In genomic region chr6:150759500-150759899, GRCh38 we compare ENCODE assay signal across 32 cellular contexts.
"Had no signal": no experiment of that assay in that cellular context is flagged by ENCODE, and none has a peak within 500 bp of the region (broad histone marks: within the 10 kb centered on the region; RNA-seq: fewer than 3 reads in every experiment).

No MANE protein-coding gene starts in this region.

- H3K27me3 ChIP-seq: body of pancreas, esophagus squamous epithelium, heart right ventricle, left lung, sigmoid colon, stomach, thyroid gland had no signal

- H3K4me3 ChIP-seq: body of pancreas, esophagus squamous epithelium, heart right ventricle, left lung, lung, psoas muscle, sigmoid colon, stomach, thyroid gland had no signal

- H3K27me3 Mint-ChIP-seq: activated CD4-positive, alpha-beta memory T cell treated with anti-CD3 and anti-CD28 coated beads, Interleukin-2, amount 10 ng/mL, durations not matched to agents 7 days and 5 days; activated CD4-positive, alpha-beta T cell treated with anti-CD3 and anti-CD28 coated beads, Interleukin-2, amount 10 ng/mL, durations not matched to agents 7 days and 5 days; activated T-helper 17 cell treated with anti-CD3 and anti-CD28 coated beads, Interleukin-2, amount 50 U/mL, for 72 hours had no signal

- H3K36me3 ChIP-seq: esophagus squamous epithelium, heart right ventricle, left lung, sigmoid colon, stomach, thyroid gland had no signal

- H3K9ac ChIP-seq: parathyroid adenoma had no signal

- ATAC-seq: activated naive CD4-positive, alpha-beta T cell treated with anti-CD3 and anti-CD28 coated beads, Interleukin-2, amount 50 U/mL, for 72 hours; activated T-cell treated with anti-CD3 and anti-CD28 coated beads, Interleukin-2, amount 50 U/mL, for 4 hours; activated T-helper 17 cell treated with anti-CD3 and anti-CD28 coated beads, Interleukin-2, amount 50 U/mL, for 72 hours; body of pancreas; heart right ventricle; left lung; naive thymus-derived CD8-positive, alpha-beta T cell; psoas muscle; stimulated activated effector memory CD8-positive, alpha-beta T cell treated with anti-CD3 and anti-CD28 coated beads, Interleukin-12 subunit alpha, Interleukin-12 subunit beta, amount 100 ng/mL, for 72 hours had no signal

- DNase-seq: activated CD4-positive, alpha-beta memory T cell treated with anti-CD3 and anti-CD28 coated beads, Interleukin-2, amount 10 ng/mL, durations not matched to agents 7 days and 5 days; activated CD4-positive, alpha-beta T cell treated with anti-CD3 and anti-CD28 coated beads for 1 hour; activated CD4-positive, alpha-beta T cell treated with anti-CD3 and anti-CD28 coated beads, Interleukin-2, amount 10 ng/mL, durations not matched to agents 7 days and 5 days; activated CD8-positive, alpha-beta memory T cell treated with anti-CD3 and anti-CD28 coated beads, Interleukin-2, amount 50 U/mL, for 48 hours; activated gamma-delta T cell treated with Interleukin-2 at 50 U/mL for 16 hours; activated T-cell treated with anti-CD3 and anti-CD28 coated beads, Interleukin-2, amount 50 U/mL, for 4 hours; body of pancreas; dermis blood vessel endothelial cell; effector CD4-positive, alpha-beta T cell; esophagus squamous epithelium; foreskin melanocyte; heart right ventricle; kidney glomerular epithelial cell; left lung; naive thymus-derived CD8-positive, alpha-beta T cell; occipital lobe; psoas muscle; sigmoid colon; small intestine; stimulated activated CD4-positive, alpha-beta T cell treated with anti-CD3 and anti-CD28 coated beads, Interleukin-4, amount 100 ng/mL, for 24 hours; stomach; T-helper 9 cell; thyroid gland had no signal

- H3K4me1 Mint-ChIP-seq: activated CD4-positive, alpha-beta memory T cell treated with anti-CD3 and anti-CD28 coated beads, Interleukin-2, amount 10 ng/mL, durations not matched to agents 7 days and 5 days; activated CD4-positive, alpha-beta T cell treated with anti-CD3 and anti-CD28 coated beads, Interleukin-2, amount 10 ng/mL, durations not matched to agents 7 days and 5 days; activated T-helper 17 cell treated with anti-CD3 and anti-CD28 coated beads, Interleukin-2, amount 50 U/mL, for 72 hours; stimulated activated effector memory CD8-positive, alpha-beta T cell treated with anti-CD3 and anti-CD28 coated beads, Interleukin-12 subunit alpha, Interleukin-12 subunit beta, amount 100 ng/mL, for 72 hours had no signal

- H3K4me1 ChIP-seq: body of pancreas, left lung, psoas muscle, sigmoid colon, thyroid gland had no signal

- H2AFZ ChIP-seq: parathyroid adenoma had no signal

- FAIRE-seq: colon, small intestine had no signal

- H3K9me3 Mint-ChIP-seq: activated CD4-positive, alpha-beta memory T cell treated with anti-CD3 and anti-CD28 coated beads, Interleukin-2, amount 10 ng/mL, durations not matched to agents 7 days and 5 days; activated CD4-positive, alpha-beta T cell treated with anti-CD3 and anti-CD28 coated beads, Interleukin-2, amount 10 ng/mL, durations not matched to agents 7 days and 5 days; activated naive CD4-positive, alpha-beta T cell treated with anti-CD3 and anti-CD28 coated beads, Interleukin-2, amount 50 U/mL, for 72 hours; activated T-cell treated with anti-CD3 and anti-CD28 coated beads, Interleukin-2, amount 50 U/mL, for 4 hours; activated T-helper 17 cell treated with anti-CD3 and anti-CD28 coated beads, Interleukin-2, amount 50 U/mL, for 72 hours; naive thymus-derived CD8-positive, alpha-beta T cell; neural crest cell; stimulated activated effector memory CD8-positive, alpha-beta T cell treated with anti-CD3 and anti-CD28 coated beads, Interleukin-12 subunit alpha, Interleukin-12 subunit beta, amount 100 ng/mL, for 72 hours; T-helper 1 cell treated with Interleukin-12 subunit alpha and Interleukin-12 subunit beta and Interleukin-4 antibody, amounts not matched to agents 30 μg/mL and 1 μg/mL, for 36 hours had no signal

- H3K36me3 Mint-ChIP-seq: activated naive CD4-positive, alpha-beta T cell treated with anti-CD3 and anti-CD28 coated beads, Interleukin-2, amount 50 U/mL, for 72 hours; naive thymus-derived CD8-positive, alpha-beta T cell; stimulated activated effector memory CD8-positive, alpha-beta T cell treated with anti-CD3 and anti-CD28 coated beads, Interleukin-12 subunit alpha, Interleukin-12 subunit beta, amount 100 ng/mL, for 72 hours had no signal

- H3K9me3 ChIP-seq: body of pancreas, esophagus squamous epithelium, heart right ventricle, left lung, psoas muscle, sigmoid colon, stomach, thyroid gland had no signal

- H3K27ac Mint-ChIP-seq: activated CD4-positive, alpha-beta memory T cell treated with anti-CD3 and anti-CD28 coated beads, Interleukin-2, amount 10 ng/mL, durations not matched to agents 7 days and 5 days; activated CD4-positive, alpha-beta T cell treated with anti-CD3 and anti-CD28 coated beads, Interleukin-2, amount 10 ng/mL, durations not matched to agents 7 days and 5 days; activated naive CD4-positive, alpha-beta T cell treated with anti-CD3 and anti-CD28 coated beads, Interleukin-2, amount 50 U/mL, for 72 hours; activated T-helper 17 cell treated with anti-CD3 and anti-CD28 coated beads, Interleukin-2, amount 50 U/mL, for 72 hours; naive thymus-derived CD8-positive, alpha-beta T cell; stimulated activated effector memory CD8-positive, alpha-beta T cell treated with anti-CD3 and anti-CD28 coated beads, Interleukin-12 subunit alpha, Interleukin-12 subunit beta, amount 100 ng/mL, for 72 hours; T-helper 1 cell treated with Interleukin-12 subunit alpha and Interleukin-12 subunit beta and Interleukin-4 antibody, amounts not matched to agents 30 μg/mL and 1 μg/mL, for 36 hours had no signal

- H3K4me3 Mint-ChIP-seq: activated CD4-positive, alpha-beta memory T cell treated with anti-CD3 and anti-CD28 coated beads, Interleukin-2, amount 10 ng/mL, durations not matched to agents 7 days and 5 days; activated CD4-positive, alpha-beta T cell treated with anti-CD3 and anti-CD28 coated beads, Interleukin-2, amount 10 ng/mL, durations not matched to agents 7 days and 5 days; activated T-cell treated with anti-CD3 and anti-CD28 coated beads, Interleukin-2, amount 50 U/mL, for 4 hours; activated T-helper 17 cell treated with anti-CD3 and anti-CD28 coated beads, Interleukin-2, amount 50 U/mL, for 72 hours; naive thymus-derived CD8-positive, alpha-beta T cell; neural crest cell; stimulated activated effector memory CD8-positive, alpha-beta T cell treated with anti-CD3 and anti-CD28 coated beads, Interleukin-12 subunit alpha, Interleukin-12 subunit beta, amount 100 ng/mL, for 72 hours; T-helper 1 cell treated with Interleukin-12 subunit alpha and Interleukin-12 subunit beta and Interleukin-4 antibody, amounts not matched to agents 30 μg/mL and 1 μg/mL, for 36 hours had no signal

- H3K27ac ChIP-seq: body of pancreas, epithelial cell of prostate, esophagus squamous epithelium, heart right ventricle, left lung, parathyroid adenoma, psoas muscle, sigmoid colon, stomach, thyroid gland had no signal
